Comparison of ENCODE assay signal across 8 cellular contexts in the genomic region with DNA sequence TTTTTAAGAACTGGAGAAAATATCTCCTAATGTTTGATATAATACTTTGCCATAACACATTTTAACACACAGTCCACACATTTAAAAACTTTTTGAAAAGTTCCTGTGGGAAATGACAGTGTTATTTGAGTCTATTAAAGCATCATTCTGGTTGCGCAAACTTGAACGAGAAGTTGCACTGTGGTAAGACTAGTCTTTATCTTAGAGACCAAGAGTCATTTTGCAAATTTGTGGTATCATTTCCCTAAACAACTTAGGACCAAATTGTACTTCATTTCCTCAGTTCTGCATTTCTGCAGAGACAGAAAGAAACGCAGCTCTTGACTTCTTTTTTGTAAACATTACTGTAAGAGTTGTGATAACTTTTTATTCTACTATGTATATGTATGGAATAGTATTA. TPM values are rescaled to one million over a fixed set of nuclear protein-coding genes. Genes with fewer than 3 reads are reported as not detected.
DNase-seq lines count a peak whose midpoint lies in the region; ATAC-seq, FAIRE-seq and TF ChIP-seq lines count a peak whose summit lies in the region.

A gene with protein sequence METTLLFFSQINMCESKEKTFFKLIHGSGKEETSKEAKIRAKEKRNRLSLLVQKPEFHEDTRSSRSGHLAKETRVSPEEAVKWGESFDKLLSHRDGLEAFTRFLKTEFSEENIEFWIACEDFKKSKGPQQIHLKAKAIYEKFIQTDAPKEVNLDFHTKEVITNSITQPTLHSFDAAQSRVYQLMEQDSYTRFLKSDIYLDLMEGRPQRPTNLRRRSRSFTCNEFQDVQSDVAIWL (plus strand): TSS at position 282 of the 400 bp plus-strand sequence. CDS start 176 bp downstream, outside the sequence.

- no peaks in the 10 kb centered on the region for H3K36me3 ChIP-seq in K562 (ENCODE audit: control insufficient read depth, insufficient read depth, low read length)
- no peaks in the 10 kb centered on the region for H3K36me3 ChIP-seq in upper lobe of right lung
- H3K36me3 ChIP-seq in endodermal cell (ENCODE audit: control insufficient read depth, insufficient read depth, low read length) = no peaks in the 10 kb centered on the region

- no peaks in the 10 kb centered on the region for H3K9me3 Mint-ChIP-seq in endodermal cell

- WGBS in K562 (ENCODE audit: insufficient coverage, low coverage, missing lambda C conversion rate) = 25% methylated on average over 3 of the region's 3 CpGs
- 100% methylated on average over 2 of the region's 3 CpGs; no CpG with 5 or more reads in 1 of the 2 experiments for WGBS in endodermal cell (ENCODE audit: insufficient coverage in 1 of 2, insufficient read length in 1 of 2), 2 experiments

- H3K4me2 ChIP-seq in K562 (ENCODE audit: insufficient read depth, low read length) = no peak within 1 kb of the TSS

- no peak for TF ChIP-seq RAD21 in K562 (CRISPR knock-in tag; conservative IDR thresholded peaks at IDR 0.05 in 1 of 2, IDR thresholded peaks at IDR 0.05 in 1 of 2)

- H3K4me3 ChIP-seq in K562 = no peak within 1 kb of the TSS
- no peak within 1 kb of the TSS for H3K4me3 ChIP-seq in upper lobe of right lung
- H3K4me3 ChIP-seq in endodermal cell (ENCODE audit: low read length) = no peak within 1 kb of the TSS

- no peaks in the 10 kb centered on the region for H4K20me1 ChIP-seq in K562 (replicated peaks; ENCODE audit: control insufficient read depth, insufficient read depth, low read length)

- no peak for TF ChIP-seq EP300 in K562 (IDR thresholded peaks at IDR 0.05; ENCODE audit: low read length)

- H3K36me3 Mint-ChIP-seq in endodermal cell (ENCODE audit: low read depth) = no peaks in the 10 kb centered on the region

- no peak within 1 kb of the TSS for H3K27ac ChIP-seq in K562 (ENCODE audit: extremely low read depth, low read depth, low read length)
- peak within 1 kb of the TSS; percentile 49 for H3K27ac ChIP-seq in upper lobe of right lung
- no peak within 1 kb of the TSS for H3K27ac ChIP-seq in endodermal cell (ENCODE audit: low read depth, low read length)

- no peaks in the 10 kb centered on the region for H3K79me2 ChIP-seq in K562 (ENCODE audit: control insufficient read depth, insufficient read depth, low read length)

- no peak for TF ChIP-seq POLR2A in K562 (conservative IDR thresholded peaks at IDR 0.05)

- no peaks in the 10 kb centered on the region for H3K4me1 ChIP-seq in K562 (replicated peaks in 1 of 2; ENCODE audit: control insufficient read depth in 2 of 2, insufficient read depth in 2 of 2, low read length in 2 of 2)
- no peaks in the 10 kb centered on the region for H3K4me1 ChIP-seq in upper lobe of right lung
- H3K4me1 ChIP-seq in endodermal cell (ENCODE audit: control insufficient read depth, insufficient read depth, low read length) = peaks cover 3% of the 10 kb centered on the region

- H3K27me3 ChIP-seq in K562 (ENCODE audit: control insufficient read depth in 2 of 2, insufficient read depth in 2 of 2, low read length in 2 of 2) = no peaks in the 10 kb centered on the region
- no peaks in the 10 kb centered on the region for H3K27me3 ChIP-seq in upper lobe of right lung
- no peaks in the 10 kb centered on the region for H3K27me3 ChIP-seq in endodermal cell (ENCODE audit: control insufficient read depth, insufficient read depth, low read length, poor library complexity, severe bottlenecking)

- H3K4me3 Mint-ChIP-seq in endodermal cell = no peak within 1 kb of the TSS

- peaks cover 3% of the 10 kb centered on the region for H3K4me1 Mint-ChIP-seq in endodermal cell

- no peak for FAIRE-seq in K562 (lab: Jason Lieb, UNC)

- no peaks in the 10 kb centered on the region for H3K27me3 Mint-ChIP-seq in endodermal cell (ENCODE audit: insufficient read depth)

- no peaks in the 10 kb centered on the region; the same call in 1 of the 2 replicates for H3K9me3 ChIP-seq in K562 (replicated peaks; ENCODE audit: control insufficient read depth, insufficient read depth, low read depth, low read length)
- H3K9me3 ChIP-seq in upper lobe of right lung = no peaks in the 10 kb centered on the region
- H3K9me3 ChIP-seq in endodermal cell (ENCODE audit: control insufficient read depth, low read length) = no peaks in the 10 kb centered on the region

- TF ChIP-seq CTCF in K562 (IDR thresholded peaks at IDR 0.05 in 2 of 3, conservative IDR thresholded peaks at IDR 0.05 in 1 of 3; ENCODE audit: insufficient read depth in 2 of 3, low read depth in 1 of 3, low read length in 3 of 3) = no peak
- TF ChIP-seq CTCF in upper lobe of right lung (IDR thresholded peaks at IDR 0.05) = no peak
- TF ChIP-seq CTCF in endodermal cell (conservative IDR thresholded peaks at IDR 0.05) = no peak

- no peaks in the 10 kb centered on the region for H3K9me1 ChIP-seq in K562 (ENCODE audit: control insufficient read depth, insufficient read depth, low read length)

- no peak within 1 kb of the TSS for H3K27ac Mint-ChIP-seq in endodermal cell

- in situ Hi-C loops in K562 (cut with MboI) = no loop called here

- intact Hi-C loops in Right ventricle myocardium superior (cut with DNase I) = no loop called here
- intact Hi-C loops in cardiac septum (cut with DNase I) = no loop called here
- intact Hi-C loops in K562 (cut with micrococcal nuclease) = no loop called here
- intact Hi-C loops in upper lobe of right lung (cut with DNase I) = no loop called here

- POLR2A ChIA-PET in K562 (lab: Yijun Ruan, JAX) = no interaction called here

- peak; percentile 63 for ATAC-seq in Right ventricle myocardium superior (ENCODE audit: poor library complexity)
- ATAC-seq in HG03460 (IDR thresholded peaks at IDR 0.05; ENCODE audit: unreplicated experiment) = peak; percentile 66
- peak; percentile 56 for ATAC-seq in K562
- ATAC-seq in upper lobe of right lung = peak; percentile 75
- ATAC-seq in HG03571 (IDR thresholded peaks at IDR 0.05; ENCODE audit: unreplicated experiment) = no peak

- H2AFZ ChIP-seq in K562 (ENCODE audit: low read depth, low read length) = peak within 1 kb of the TSS; percentile 50; the same call in 1 of the 2 replicates

- DNase-seq in Right ventricle myocardium superior = no peak
- no peak for DNase-seq in cardiac septum (ENCODE audit: low spot score)
- peak in 1 of 4 experiments; percentile 27 for DNase-seq in K562 (ENCODE audit: extremely low read depth in 1 of 4, low spot score in 3 of 4)
- DNase-seq in upper lobe of right lung = no peak
- DNase-seq in endodermal cell = no peak
- DNase-seq in stimulated activated CD4-positive, alpha-beta T cell treated with anti-CD3 and anti-CD28 coated beads, Interleukin-2, amount 100 ng/mL, for 48 hours = no peak

- no TSS peak for BruUV-seq in K562 (replicated peaks; lab: Mats Ljungman, UMichigan)

- H3K9ac ChIP-seq in K562 (ENCODE audit: insufficient read depth in 1 of 2, low read depth in 2 of 2, low read length in 2 of 2) = no peak within 1 kb of the TSS
- H3K9ac ChIP-seq in endodermal cell (ENCODE audit: extremely low read depth, low read length, poor library complexity, severe bottlenecking) = no peak within 1 kb of the TSS

- CTCF ChIA-PET in K562 (lab: Yijun Ruan, JAX; ENCODE audit: low intra/inter-chr PET ratio) = no interaction called here

TF ChIP-seq in K562, 482 proteins besides CTCF, POLR2A, EP300 and RAD21 (continues in another document):
- TF ChIP-seq NFE2 (IDR thresholded peaks at IDR 0.05; ENCODE audit: low read depth) (0 out of 2 replicates have a peak, but pooled peaks have one; percentile 5), TCF3 (CRISPR knock-in tag; IDR thresholded peaks at IDR 0.05) (peak; percentile 53; the same call in 1 of the 2 replicates), TRIM28 (IDR thresholded peaks at IDR 0.05) (no peak)
- TF ChIP-seq, protein P1, sequence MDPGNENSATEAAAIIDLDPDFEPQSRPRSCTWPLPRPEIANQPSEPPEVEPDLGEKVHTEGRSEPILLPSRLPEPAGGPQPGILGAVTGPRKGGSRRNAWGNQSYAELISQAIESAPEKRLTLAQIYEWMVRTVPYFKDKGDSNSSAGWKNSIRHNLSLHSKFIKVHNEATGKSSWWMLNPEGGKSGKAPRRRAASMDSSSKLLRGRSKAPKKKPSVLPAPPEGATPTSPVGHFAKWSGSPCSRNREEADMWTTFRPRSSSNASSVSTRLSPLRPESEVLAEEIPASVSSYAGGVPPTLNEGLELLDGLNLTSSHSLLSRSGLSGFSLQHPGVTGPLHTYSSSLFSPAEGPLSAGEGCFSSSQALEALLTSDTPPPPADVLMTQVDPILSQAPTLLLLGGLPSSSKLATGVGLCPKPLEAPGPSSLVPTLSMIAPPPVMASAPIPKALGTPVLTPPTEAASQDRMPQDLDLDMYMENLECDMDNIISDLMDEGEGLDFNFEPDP (CRISPR knock-in tag; IDR thresholded peaks at IDR 0.05) = no peak

RNA-seq across cellular contexts. Expression of the gene that starts here (rescaled TPM):
- total RNA-seq in Right ventricle myocardium superior (0.91 TPM), cardiac septum (1.1 TPM), K562 (2014; rRNA removed) (not detected in 2 replicates), K562 (2014; rRNA removed; fragmentation: Illumina TruSeq; extraction: Trizol) (0.10 TPM in 1 of 2 replicates, not detected in the other), K562 (2015; rRNA removed; fragmentation: Illumina TruSeq; extraction: Trizol) (0.11 and 0.19 TPM in 2 replicates), K562 (2021) (not detected in 2 replicates), upper lobe of right lung (9.1 TPM), endodermal cell (not detected)
- not detected in 2 replicates for total RNA-seq in K562 (2011; cell fraction: chromatin; rRNA removed; ENCODE audit: low replicate concordance)
- total RNA-seq in K562 (2011; cell fraction: nucleolus; rRNA removed) = not detected in 2 replicates
- not detected in 2 replicates for total RNA-seq in K562 (2011; cell fraction: nucleoplasm; rRNA removed)
- polyA plus RNA-seq in K562 (2011; rRNA removed) (0.06 TPM in 1 of 2 replicates, not detected in the other), K562 (2014; fragmentation: Illumina TruSeq; extraction: Trizol) (0.04 and 0.08 TPM in 2 replicates), K562 (2014; fragmentation: Nextera tagmentation; extraction: Ambion mirVana) (under 1 TPM in 1 of 2 experiments, not detected in 1; 0.03 TPM), K562 (2014; rRNA removed) (not detected in 2 replicates)
- polyA plus RNA-seq in K562 (2011; cell fraction: cytosol; rRNA removed) = 0.03 TPM in 1 of 2 replicates, not detected in the other
- not detected in 2 replicates for polyA plus RNA-seq in K562 (2011; cell fraction: nucleus; rRNA removed)
- polyA plus RNA-seq in K562 (2012) = 0.07 and 0.09 TPM in 2 replicates
- polyA minus RNA-seq in K562 (2011; rRNA and poly(A)+ RNA removed) = 0.12 TPM in 1 of 2 replicates, not detected in the other
- not detected in 2 replicates for polyA minus RNA-seq in K562 (2011; cell fraction: cytosol; rRNA and poly(A)+ RNA removed)
- polyA minus RNA-seq in K562 (2011; cell fraction: nucleus; rRNA and poly(A)+ RNA removed) = 0.22 TPM in 1 of 2 replicates, not detected in the other
- 0.18 TPM for polyA plus RNA-seq in endodermal cell (2013, experiment 1 of 2)
- not detected for polyA plus RNA-seq in endodermal cell (2013, experiment 2 of 2)

Comparison
In these comparisons a context has a peak if more than half of its experiments do, and no peak if none do; other contexts are left out.
1. Peak in ATAC-seq in Right ventricle myocardium superior; RNA of the gene not detected or under 1 TPM.
2. Peak in ATAC-seq in K562; RNA of the gene not detected or under 1 TPM.